ENCODE assay signal across 18 cellular contexts in genomic region chr10:78436706-78437406, GRCh38.
A peak's percentile ranks its signal among the peaks of the same experiment; 100 is the strongest.
DNase-seq lines count a peak whose midpoint lies in the region; ATAC-seq and TF ChIP-seq lines count a peak whose summit lies in the region.
"Had no signal": no experiment of that assay in that cellular context is flagged by ENCODE, and none has a peak within 500 bp of the region (broad histone marks: within the 10 kb centered on the region; RNA-seq: fewer than 3 reads in every experiment).

No MANE protein-coding gene starts in this region.

- intact Hi-C loops in posterior vena cava (cut with DNase I), result no loop called here
- intact Hi-C loops in activated T-helper 2 cell treated with anti-CD3 and anti-CD28 coated beads, Interferon-gamma antibody, Interleukin-2, Interleukin-4, amounts not matched to agents 10 μg/mL and 5 μg/mL and 100 μg/mL, durations not matched to agents 14 hours and 24 hours and 36 hours (cut with micrococcal nuclease), result no loop called here

- peak; percentile 43 for DNase-seq in left kidney (ENCODE audit: low read depth, low spot score)
- peak; percentile 55 for DNase-seq in posterior vena cava (ENCODE audit: low spot score)
- DNase-seq in NCI-H82 (lab: John Stamatoyannopoulos, UW), result no peak
- DNase-seq in activated T-helper 2 cell treated with anti-CD3 and anti-CD28 coated beads, Interferon-gamma antibody, Interleukin-2, Interleukin-4, amounts not matched to agents 10 μg/mL and 5 μg/mL and 100 μg/mL, durations not matched to agents 14 hours and 24 hours and 36 hours (ENCODE audit: low spot score), result no peak
- DNase-seq: activated CD4-positive, alpha-beta T cell treated with anti-CD3 and anti-CD28 coated beads for 36 hours; CD4-positive, alpha-beta memory T cell; cortex of kidney; DMS79 treated with DMSO at 0.1 percent for 48 hours; heart left ventricle; NCI-H2081; NCI-H446 treated with DMSO at 0.1 percent for 48 hours; stimulated activated CD4-positive, alpha-beta T cell treated with anti-CD3 and anti-CD28 coated beads, Interleukin-2, amount 100 ng/mL, for 24 hours; stimulated activated naive CD4-positive, alpha-beta T cell; SW 1271 had no signal

- peak overlapping the region; percentile 51 for H3K27ac Mint-ChIP-seq in activated T-helper 17 cell treated with anti-CD3 and anti-CD28 coated beads, Interleukin-2, amount 50 U/mL, for 72 hours
- no peak overlapping the region for H3K27ac Mint-ChIP-seq in activated T-helper 2 cell treated with anti-CD3 and anti-CD28 coated beads, Interferon-gamma antibody, Interleukin-2, Interleukin-4, amounts not matched to agents 10 μg/mL and 5 μg/mL and 100 μg/mL, durations not matched to agents 14 hours and 24 hours and 36 hours
- H3K27ac Mint-ChIP-seq: activated CD4-positive, alpha-beta T cell treated with anti-CD3 and anti-CD28 coated beads for 36 hours had no signal

- no peak overlapping the region for H3K9ac ChIP-seq in Loucy (ENCODE audit: low read depth, low read length, poor library complexity, severe bottlenecking)

- no peak overlapping the region for H3K4me3 Mint-ChIP-seq in activated T-helper 17 cell treated with anti-CD3 and anti-CD28 coated beads, Interleukin-2, amount 50 U/mL, for 72 hours
- H3K4me3 Mint-ChIP-seq in activated T-helper 2 cell treated with anti-CD3 and anti-CD28 coated beads, Interferon-gamma antibody, Interleukin-2, Interleukin-4, amounts not matched to agents 10 μg/mL and 5 μg/mL and 100 μg/mL, durations not matched to agents 14 hours and 24 hours and 36 hours (ENCODE audit: low read depth), result no peak overlapping the region
- H3K4me3 Mint-ChIP-seq: activated CD4-positive, alpha-beta T cell treated with anti-CD3 and anti-CD28 coated beads for 36 hours; CD4-positive, alpha-beta memory T cell had no signal

- no peak overlapping the region for H3K4me2 ChIP-seq in Loucy (ENCODE audit: low read depth, low read length, poor library complexity, severe bottlenecking)

- H3K4me3 ChIP-seq in Loucy (ENCODE audit: low read length, poor library complexity, severe bottlenecking), result no peak overlapping the region
- H3K4me3 ChIP-seq: heart left ventricle, K562 had no signal

- H4K20me1 ChIP-seq in Loucy (ENCODE audit: insufficient read depth, low read length, poor library complexity, severe bottlenecking), result no peaks in the 10 kb centered on the region

- no peaks in the 10 kb centered on the region for H3K79me2 ChIP-seq in Loucy (ENCODE audit: insufficient read depth, low read length)

- no peak for TF ChIP-seq CTCF in Loucy (conservative IDR thresholded peaks at IDR 0.05; ENCODE audit: low read length)

- peaks cover 36% of the 10 kb centered on the region for H3K4me1 ChIP-seq in Loucy (ENCODE audit: insufficient read depth, low read length, poor library complexity, severe bottlenecking)

- no peaks in the 10 kb centered on the region for H3K4me1 Mint-ChIP-seq in activated T-helper 17 cell treated with anti-CD3 and anti-CD28 coated beads, Interleukin-2, amount 50 U/mL, for 72 hours
- H3K4me1 Mint-ChIP-seq in activated T-helper 2 cell treated with anti-CD3 and anti-CD28 coated beads, Interferon-gamma antibody, Interleukin-2, Interleukin-4, amounts not matched to agents 10 μg/mL and 5 μg/mL and 100 μg/mL, durations not matched to agents 14 hours and 24 hours and 36 hours (ENCODE audit: low read depth), result no peaks in the 10 kb centered on the region
- H3K4me1 Mint-ChIP-seq: activated CD4-positive, alpha-beta T cell treated with anti-CD3 and anti-CD28 coated beads for 36 hours had no signal

- no peak for ATAC-seq in activated T-helper 17 cell treated with anti-CD3 and anti-CD28 coated beads, Interleukin-2, amount 50 U/mL, for 72 hours (replicated peaks)
- ATAC-seq in GM18505 (IDR thresholded peaks at IDR 0.05; ENCODE audit: unreplicated experiment), result no peak
- ATAC-seq: activated CD4-positive, alpha-beta T cell treated with anti-CD3 and anti-CD28 coated beads for 36 hours; K562 had no signal

- no peaks in the 10 kb centered on the region for H3K36me3 ChIP-seq in Loucy (ENCODE audit: insufficient read depth, low read length)
- H3K36me3 ChIP-seq: heart left ventricle had no signal

- no peaks in the 10 kb centered on the region for H3K9me2 ChIP-seq in Loucy (replicated peaks; ENCODE audit: low read depth, low read length)

- peak overlapping the region; percentile 42 for H2AFZ ChIP-seq in Loucy (ENCODE audit: low read length)

- no peaks in the 10 kb centered on the region for H3K9me3 Mint-ChIP-seq in activated T-helper 17 cell treated with anti-CD3 and anti-CD28 coated beads, Interleukin-2, amount 50 U/mL, for 72 hours
- no peaks in the 10 kb centered on the region for H3K9me3 Mint-ChIP-seq in activated T-helper 2 cell treated with anti-CD3 and anti-CD28 coated beads, Interferon-gamma antibody, Interleukin-2, Interleukin-4, amounts not matched to agents 10 μg/mL and 5 μg/mL and 100 μg/mL, durations not matched to agents 14 hours and 24 hours and 36 hours
- H3K9me3 Mint-ChIP-seq: CD4-positive, alpha-beta memory T cell had no signal

- no peaks in the 10 kb centered on the region for H3K27me3 ChIP-seq in Loucy (ENCODE audit: insufficient read depth, low read length, poor library complexity, severe bottlenecking)
- H3K27me3 ChIP-seq: heart left ventricle had no signal

- H3K36me3 Mint-ChIP-seq in activated T-helper 17 cell treated with anti-CD3 and anti-CD28 coated beads, Interleukin-2, amount 50 U/mL, for 72 hours (ENCODE audit: low read depth), result no peaks in the 10 kb centered on the region
- H3K36me3 Mint-ChIP-seq in activated T-helper 2 cell treated with anti-CD3 and anti-CD28 coated beads, Interferon-gamma antibody, Interleukin-2, Interleukin-4, amounts not matched to agents 10 μg/mL and 5 μg/mL and 100 μg/mL, durations not matched to agents 14 hours and 24 hours and 36 hours (ENCODE audit: low read depth), result no peaks in the 10 kb centered on the region
- H3K36me3 Mint-ChIP-seq: CD4-positive, alpha-beta memory T cell had no signal

- no peak for TF ChIP-seq POLR2A in GM18505 (IDR thresholded peaks at IDR 0.05; ENCODE audit: borderline replicate concordance, extremely low read depth, insufficient read depth, insufficient read length)

- peaks cover 8% of the 10 kb centered on the region for H3K27me3 Mint-ChIP-seq in activated T-helper 17 cell treated with anti-CD3 and anti-CD28 coated beads, Interleukin-2, amount 50 U/mL, for 72 hours
- peaks cover 3% of the 10 kb centered on the region for H3K27me3 Mint-ChIP-seq in activated T-helper 2 cell treated with anti-CD3 and anti-CD28 coated beads, Interferon-gamma antibody, Interleukin-2, Interleukin-4, amounts not matched to agents 10 μg/mL and 5 μg/mL and 100 μg/mL, durations not matched to agents 14 hours and 24 hours and 36 hours (ENCODE audit: low read depth)

- H3K9me3 ChIP-seq in Loucy (ENCODE audit: insufficient read depth, low read depth, low read length), result no peaks in the 10 kb centered on the region
- H3K9me3 ChIP-seq: heart left ventricle had no signal

- H3F3A ChIP-seq in Loucy (ENCODE audit: low read depth), result no peaks in the 10 kb centered on the region

Comparison
In these comparisons a context has a peak if more than half of its experiments do, and no peak if none do; other contexts are left out.
1. DNase-seq: peak in left kidney (single experiment) and posterior vena cava (single experiment); none in NCI-H82 (single experiment) and activated T-helper 2 cell treated with anti-CD3 and anti-CD28 coated beads, Interferon-gamma antibody, Interleukin-2, Interleukin-4, amounts not matched to agents 10 μg/mL and 5 μg/mL and 100 μg/mL, durations not matched to agents 14 hours and 24 hours and 36 hours (single experiment).